17 cellular contexts compared by ENCODE assay signal in genomic region chr3:184496933-184497332, GRCh38.
DNase-seq lines count a peak whose midpoint lies in the region; ATAC-seq and TF ChIP-seq lines count a peak whose summit lies in the region.
"Had no signal": no experiment of that assay in that cellular context is flagged by ENCODE, and none has a peak within 500 bp of the region (broad histone marks: within the 10 kb centered on the region; RNA-seq: fewer than 3 reads in every experiment).

No MANE protein-coding gene starts in this region.

- TF ChIP-seq CTCF in GM23338 (conservative IDR thresholded peaks at IDR 0.05; ENCODE audit: low read depth in 2 of 2): no peak
- TF ChIP-seq CTCF in mesothelial cell of epicardium (IDR thresholded peaks at IDR 0.05; ENCODE audit: unreplicated experiment): no peak
- TF ChIP-seq CTCF in H9 (conservative IDR thresholded peaks at IDR 0.05): no peak

- H3K9me3 ChIP-seq in H9 (ENCODE audit: control insufficient read depth, low read depth, low read length): no peaks in the 10 kb centered on the region

- peak; percentile 59 for DNase-seq in NCI-H345 (lab: John Stamatoyannopoulos, UW)
- DNase-seq in NCI-H345 treated with DMSO at 0.1 percent for 48 hours (lab: John Stamatoyannopoulos, UW; ENCODE audit: unreplicated experiment): no peak
- DNase-seq in GM23338 (ENCODE audit: low spot score): no peak
- peak; percentile 32 for DNase-seq in NCI-H524 treated with DMSO at 0.1 percent for 48 hours (lab: John Stamatoyannopoulos, UW)
- DNase-seq in mesothelial cell of epicardium (ENCODE audit: low spot score in 2 of 2, unreplicated experiment in 2 of 2): no peak
- no peak for DNase-seq in nucleus accumbens (lab: John Stamatoyannopoulos, UW)
- DNase-seq in H9: no peak
- DNase-seq: CD4-positive, CD25-positive, alpha-beta regulatory T cell; NCI-H1436; NCI-H69; NK-92 treated with Interleukin-12 subunit alpha and Interleukin-12 subunit beta, amount 100 ng/mL, for 24 hours; OCI-M1 had no signal

- no peak overlapping the region for H2BK20ac ChIP-seq in H9 (ENCODE audit: low read depth, low read length, poor library complexity, severe bottlenecking)

- no peak overlapping the region for H3K56ac ChIP-seq in H9 (ENCODE audit: insufficient read length, low read depth, low read length)

- H3K4ac ChIP-seq in H9 (ENCODE audit: low read depth, low read length): no peak overlapping the region

- no peak overlapping the region for H3K4me3 ChIP-seq in GM23338
- H3K4me3 ChIP-seq: A549 had no signal

- no peak overlapping the region for H3K9ac ChIP-seq in H9 (ENCODE audit: extremely low read depth, insufficient read length, low read length)

- H2BK15ac ChIP-seq in H9 (ENCODE audit: low read depth, low read length): no peak overlapping the region

- no peaks in the 10 kb centered on the region for H3F3A ChIP-seq in GM23338 (replicated peaks; ENCODE audit: low read depth)

- H4K8ac ChIP-seq in H9 (replicated peaks; ENCODE audit: insufficient read length, low read depth, low read length): no peak overlapping the region

- H3K27ac ChIP-seq in GM23338 (ENCODE audit: low read depth) (no peak overlapping the region), H9 (ENCODE audit: insufficient read length, low read depth, low read length) (no peak overlapping the region)
- H3K27ac ChIP-seq: A549, RWPE1 had no signal

- H2BK12ac ChIP-seq in H9 (ENCODE audit: insufficient read length, low read depth, low read length): no peak overlapping the region

- H3K18ac ChIP-seq in H9 (ENCODE audit: insufficient read length, low read depth, low read length): no peak overlapping the region

- peaks cover 20% of the 10 kb centered on the region for H3K27me3 Mint-ChIP-seq in GM23338 (ENCODE audit: insufficient read depth, low read depth, poor library complexity)
- peaks cover 32% of the 10 kb centered on the region for H3K27me3 Mint-ChIP-seq in mesothelial cell of epicardium (ENCODE audit: low read depth)
- H3K27me3 Mint-ChIP-seq in H9 (ENCODE audit: low read depth): peaks cover 30% of the 10 kb centered on the region

- no peaks in the 10 kb centered on the region for H3K9me2 ChIP-seq in GM23338 (ENCODE audit: insufficient read depth)

- peaks cover 4% of the 10 kb centered on the region for H3K23me2 ChIP-seq in H9 (ENCODE audit: insufficient read length, low read depth, low read length, poor library complexity, severe bottlenecking)

- no peak overlapping the region for H4K91ac ChIP-seq in H9 (ENCODE audit: insufficient read length, low read depth, low read length)

- no peak for ATAC-seq in GM23338
- no peak for ATAC-seq in GM21576 (IDR thresholded peaks at IDR 0.05; ENCODE audit: unreplicated experiment)
- ATAC-seq: A549, HCT116 had no signal

- H3K79me1 ChIP-seq in H9 (ENCODE audit: insufficient read depth, low read depth, low read length, poor library complexity, severe bottlenecking): no peaks in the 10 kb centered on the region

- H4K20me1 ChIP-seq in GM23338 (replicated peaks; ENCODE audit: insufficient read depth) (no peaks in the 10 kb centered on the region), H9 (ENCODE audit: control insufficient read depth, insufficient read depth, insufficient read length) (no peaks in the 10 kb centered on the region)

- H3K23ac ChIP-seq in H9 (ENCODE audit: insufficient read length, low read depth, low read length): no peak overlapping the region

- H2AK5ac ChIP-seq in H9 (ENCODE audit: insufficient read length, low read length): no peak overlapping the region

- H3K4me1 Mint-ChIP-seq in GM23338 (peaks cover 13% of the 10 kb centered on the region), mesothelial cell of epicardium (peaks cover 10% of the 10 kb centered on the region), H9 (peaks cover 15 to 19% of the 10 kb centered on the region in 2 experiments)

- no CpG with 5 or more reads among the region's 3 CpGs for WGBS in H9 (ENCODE audit: extremely low coverage, insufficient read length, low lambda C conversion rate)

- H3T11ph ChIP-seq in H9 (ENCODE audit: low read length): no peak overlapping the region

- H3K27me3 ChIP-seq in GM23338 (ENCODE audit: insufficient read depth) (peaks cover 27% of the 10 kb centered on the region), H9 (ENCODE audit: insufficient read depth, low read length) (no peaks in the 10 kb centered on the region)

- peaks cover 5% of the 10 kb centered on the region for H3K9me3 Mint-ChIP-seq in GM23338
- H3K9me3 Mint-ChIP-seq in mesothelial cell of epicardium: no peaks in the 10 kb centered on the region
- peaks cover 4% of the 10 kb centered on the region in 2 experiments for H3K9me3 Mint-ChIP-seq in H9

- no peak overlapping the region for H2BK5ac ChIP-seq in H9 (ENCODE audit: insufficient read length, low read length)

- no peak overlapping the region for H2BK120ac ChIP-seq in H9 (ENCODE audit: low read depth, low read length, poor library complexity, severe bottlenecking)

- no peaks in the 10 kb centered on the region for H3K36me3 ChIP-seq in GM23338 (ENCODE audit: insufficient read depth)

- H2AFZ ChIP-seq in GM23338: peak overlapping the region; percentile 23; the same call in 1 of the 2 replicates
- no peak overlapping the region for H2AFZ ChIP-seq in H9 (ENCODE audit: low read length)

- no peaks in the 10 kb centered on the region for H3K79me2 ChIP-seq in GM23338 (replicated peaks; ENCODE audit: insufficient read depth)
- no peaks in the 10 kb centered on the region for H3K79me2 ChIP-seq in H9 (ENCODE audit: insufficient read depth, low read length)

- H3K4me2 ChIP-seq in GM23338 (no peak overlapping the region), H9 (ENCODE audit: insufficient read depth, insufficient read length, low read length) (no peak overlapping the region)
- H3K4me2 ChIP-seq: A549 had no signal

- H3K36me3 Mint-ChIP-seq in GM23338 (ENCODE audit: low read depth) (no peaks in the 10 kb centered on the region), mesothelial cell of epicardium (no peaks in the 10 kb centered on the region), H9 (ENCODE audit: insufficient read depth in 1 of 3, low read depth in 3 of 3) (peaks cover 0 to under 1% (median 0%) of the 10 kb centered on the region in 3 experiments; a peak in 1 of 7 replicates)
- H3K36me3 Mint-ChIP-seq: CD4-positive, CD25-positive, alpha-beta regulatory T cell had no signal

- peaks cover 4% of the 10 kb centered on the region; the same call in 1 of the 2 replicates for H3K4me1 ChIP-seq in GM23338 (ENCODE audit: insufficient read depth)
- no peaks in the 10 kb centered on the region for H3K4me1 ChIP-seq in H9 (ENCODE audit: insufficient read depth, low read length)
- H3K4me1 ChIP-seq: A549 had no signal

- H3K4me3 Mint-ChIP-seq in GM23338: no peak overlapping the region
- H3K4me3 Mint-ChIP-seq in mesothelial cell of epicardium: no peak overlapping the region
- no peak overlapping the region for H3K4me3 Mint-ChIP-seq in H9
- H3K4me3 Mint-ChIP-seq: CD4-positive, CD25-positive, alpha-beta regulatory T cell; IgD-negative memory B cell had no signal

- no peak overlapping the region for H3K14ac ChIP-seq in H9 (ENCODE audit: insufficient read depth, low read length)

- H4K5ac ChIP-seq in H9 (ENCODE audit: insufficient read length, low read depth, low read length): no peak overlapping the region

- no peak overlapping the region for H3K27ac Mint-ChIP-seq in GM23338
- H3K27ac Mint-ChIP-seq in mesothelial cell of epicardium: peak overlapping the region; percentile 55
- H3K27ac Mint-ChIP-seq in H9: no peak overlapping the region
- H3K27ac Mint-ChIP-seq: CD4-positive, CD25-positive, alpha-beta regulatory T cell had no signal

TF ChIP-seq in GM23338, 12 proteins besides CTCF, POLR2A, EP300 and RAD21 (continues in another document):
- no peak for TF ChIP-seq CREB1 (CRISPR knock-in tag; IDR thresholded peaks at IDR 0.05; ENCODE audit: low read depth)
- no peak for TF ChIP-seq EZH2 (IDR thresholded peaks at IDR 0.05; ENCODE audit: low read depth, unreplicated experiment)
- no peak for TF ChIP-seq NANOG (IDR thresholded peaks at IDR 0.05; ENCODE audit: borderline replicate concordance)

Comparison
In these comparisons a context has a peak if more than half of its experiments do, and no peak if none do; other contexts are left out.
1. DNase-seq: peak in NCI-H345 (single experiment) and NCI-H524 treated with DMSO at 0.1 percent for 48 hours (single experiment); none in NCI-H345 treated with DMSO at 0.1 percent for 48 hours (single experiment), GM23338 (single experiment), mesothelial cell of epicardium (0 of 2), nucleus accumbens (0 of 56) and H9 (single experiment).